16 cellular contexts compared by ENCODE assay signal in the genomic region with DNA sequence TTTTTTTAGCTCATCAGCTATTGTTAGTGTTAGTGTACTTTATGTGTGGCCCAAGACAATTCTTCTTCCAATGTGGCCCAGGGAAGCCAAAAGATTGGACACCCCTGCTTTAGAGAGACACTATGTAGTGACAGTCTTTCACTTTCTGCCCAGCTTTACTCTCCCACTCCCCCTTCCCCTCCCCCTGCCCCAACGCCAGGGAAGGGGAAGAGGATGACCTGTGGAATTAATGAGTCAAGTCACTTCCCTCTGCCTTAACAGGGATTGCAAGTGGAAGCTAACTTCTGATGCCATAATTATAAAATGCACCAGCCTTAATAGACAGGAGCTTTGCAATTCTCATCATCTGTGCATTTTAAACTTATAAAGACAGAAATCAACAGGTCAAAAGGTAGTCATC. TPM values are rescaled to one million over a fixed set of nuclear protein-coding genes. Genes with fewer than 3 reads are reported as not detected.
DNase-seq lines count a peak whose midpoint lies in the region; ATAC-seq and TF ChIP-seq lines count a peak whose summit lies in the region.
"Had no signal": no experiment of that assay in that cellular context is flagged by ENCODE, and none has a peak within 500 bp of the region (broad histone marks: within the 10 kb centered on the region; RNA-seq: fewer than 3 reads in every experiment).

No MANE protein-coding gene starts in this region.

- CTCF ChIA-PET in CD4-positive, alpha-beta T cell (lab: Charles Lee), result no interaction called here

- WGBS in GM23248 (ENCODE audit: low coverage in 1 of 2, low lambda C conversion rate in 2 of 2, missing lambda C conversion rate in 2 of 2), 2 experiments, result 26 to 33% methylated on average over 1 of the region's 1 CpG

- H3K27me3 Mint-ChIP-seq in CD4-positive, alpha-beta T cell, result no peaks in the 10 kb centered on the region
- no peaks in the 10 kb centered on the region for H3K27me3 Mint-ChIP-seq in nephron (ENCODE audit: low read depth)

- H3K79me2 ChIP-seq in GM23248 (ENCODE audit: insufficient read depth), result peaks cover 25% of the 10 kb centered on the region

- no peak for TF ChIP-seq CTCF in CD4-positive, alpha-beta T cell (IDR thresholded peaks at IDR 0.05)
- TF ChIP-seq CTCF in nephron (IDR thresholded peaks at IDR 0.05; ENCODE audit: unreplicated experiment in 3 of 3), result no peak

- H3K4me1 Mint-ChIP-seq in CD4-positive, alpha-beta T cell (ENCODE audit: low read depth), result peaks cover 25% of the 10 kb centered on the region
- peaks cover 19% of the 10 kb centered on the region for H3K4me1 Mint-ChIP-seq in nephron

- POLR2A ChIA-PET in CD4-positive, alpha-beta T cell (lab: Charles Lee), result interaction anchor here (0.9 kb wide), 1 partner anchor 25 kb away, joined by 3 read pairs; no protein-coding TSS in a partner anchor

- peaks cover 59% of the 10 kb centered on the region for H3K36me3 Mint-ChIP-seq in CD4-positive, alpha-beta T cell (ENCODE audit: low read depth)
- H3K36me3 Mint-ChIP-seq in nephron (ENCODE audit: low read depth), result peaks cover 38% of the 10 kb centered on the region

- intact Hi-C loops in CD4-positive, alpha-beta T cell (cut with DNase I, micrococcal nuclease), result no loop called here

- H3K27ac ChIP-seq in CD4-positive, alpha-beta T cell (ENCODE audit: low read depth, low read length), result no peak overlapping the region
- no peak overlapping the region for H3K27ac ChIP-seq in GM23248
- H3K27ac ChIP-seq: suprapubic skin had no signal

- no peak overlapping the region for H2AFZ ChIP-seq in GM23248

- H3K4me2 ChIP-seq in GM23248 (ENCODE audit: unreplicated experiment), result no peak overlapping the region

- H3K36me3 ChIP-seq in GM23248 (ENCODE audit: low read depth), result no peaks in the 10 kb centered on the region
- H3K36me3 ChIP-seq: esophagus muscularis mucosa, suprapubic skin had no signal

- peaks cover 4% of the 10 kb centered on the region; the same call in 1 of the 2 replicates for H3F3A ChIP-seq in GM23248 (ENCODE audit: insufficient read depth)

- H4K20me1 ChIP-seq in GM23248 (ENCODE audit: insufficient read depth), result no peaks in the 10 kb centered on the region

- H3K4me3 ChIP-seq in GM23248, result no peak overlapping the region

- peaks cover 33% of the 10 kb centered on the region for H3K9me3 ChIP-seq in CD4-positive, alpha-beta T cell (ENCODE audit: control insufficient read depth, low read length)
- H3K9me3 ChIP-seq in GM23248 (ENCODE audit: low read depth), result no peaks in the 10 kb centered on the region
- H3K9me3 ChIP-seq: esophagus muscularis mucosa, suprapubic skin had no signal

- in situ Hi-C loops in GM23248 (cut with MboI), result no loop called here

- no peaks in the 10 kb centered on the region for H3K9me2 ChIP-seq in GM23248 (ENCODE audit: insufficient read depth)

- H3K27me3 ChIP-seq in CD4-positive, alpha-beta T cell (ENCODE audit: control insufficient read depth, insufficient read depth, low read length), result no peaks in the 10 kb centered on the region
- H3K27me3 ChIP-seq in GM23248 (replicated peaks; ENCODE audit: insufficient read depth), result no peaks in the 10 kb centered on the region
- H3K27me3 ChIP-seq: esophagus muscularis mucosa, suprapubic skin had no signal

- H3K9ac ChIP-seq in GM23248, result no peak overlapping the region

- peak overlapping the region; percentile 1 for H3K27ac Mint-ChIP-seq in CD4-positive, alpha-beta T cell
- peak overlapping the region in 1 of 3 experiments; percentile 16 for H3K27ac Mint-ChIP-seq in nephron
- H3K27ac Mint-ChIP-seq: activated CD4-positive, alpha-beta T cell treated with anti-CD3 and anti-CD28 coated beads, Interleukin-2, amount 10 ng/mL, durations not matched to agents 7 days and 5 days; activated T-cell treated with anti-CD3 and anti-CD28 coated beads, Interleukin-2, amount 50 U/mL, for 24 hours had no signal

- H3K4me3 Mint-ChIP-seq in CD4-positive, alpha-beta T cell, result peak overlapping the region; percentile 88
- H3K4me3 Mint-ChIP-seq in nephron, result peak overlapping the region; percentile 85 to 94 (median 89)
- H3K4me3 Mint-ChIP-seq: activated T-cell treated with anti-CD3 and anti-CD28 coated beads, Interleukin-2, amount 50 U/mL, for 24 hours had no signal

- no peak for ATAC-seq in CD4-positive, alpha-beta T cell (ENCODE audit: poor library complexity)
- ATAC-seq in GM19324 (IDR thresholded peaks at IDR 0.05; ENCODE audit: low FRiP score, unreplicated experiment) (no peak), GM21367 (IDR thresholded peaks at IDR 0.05; ENCODE audit: unreplicated experiment) (no peak)

- peaks cover 11% of the 10 kb centered on the region for H3K9me3 Mint-ChIP-seq in CD4-positive, alpha-beta T cell
- peaks cover 7% of the 10 kb centered on the region for H3K9me3 Mint-ChIP-seq in nephron

- 0 out of 2 replicates have a peak, but pooled peaks cover 13% of the 10 kb centered on the region for H3K4me1 ChIP-seq in GM23248 (ENCODE audit: insufficient read depth)

- DNase-seq in CD4-positive, alpha-beta T cell, result no peak
- peak; percentile 35 for DNase-seq in GM23248
- DNase-seq in dermis blood vessel endothelial cell, result peak; percentile 27
- no peak for DNase-seq in NOMO-1 (lab: John Stamatoyannopoulos, UW; ENCODE audit: unreplicated experiment in 2 of 2)
- no peak for DNase-seq in activated gamma-delta T cell treated with Interleukin-2 at 50 U/mL for 16 hours
- DNase-seq: activated CD4-positive, alpha-beta T cell treated with anti-CD3 and anti-CD28 coated beads, Interleukin-2, amount 10 ng/mL, durations not matched to agents 7 days and 5 days; activated T-cell treated with anti-CD3 and anti-CD28 coated beads, Interleukin-2, amount 50 U/mL, for 24 hours; amniotic stem cell; cortex of kidney; NCI-H1105 treated with DMSO at 0.1 percent for 48 hours; SHP77 had no signal

RNA-seq across cellular contexts. Expression of gene ZNF415, which starts 1.6 kb away (rescaled TPM):
- 1 to 10 TPM; 1.2 to 1.7 TPM for total RNA-seq in CD4-positive, alpha-beta T cell
- 9.4 and 18.7 TPM in 2 replicates for total RNA-seq in GM23248 (2014; rRNA removed; shearing (Covaris generic))
- 7.9 and 8.9 TPM in 2 replicates for polyA plus RNA-seq in GM23248 (2016; fragmentation: Nextera tagmentation; extraction: Ambion mirVana)
- total RNA-seq in dermis blood vessel endothelial cell, result 1.6 and 1.9 TPM in 2 replicates

RNA-seq across cellular contexts. Expression of gene ZNF347, which starts 27.8 kb away (rescaled TPM):
- 1 to 10 TPM; 3.8 to 3.9 TPM for total RNA-seq in CD4-positive, alpha-beta T cell
- total RNA-seq in GM23248 (2014; rRNA removed; shearing (Covaris generic)), result 4.6 and 7.3 TPM in 2 replicates
- polyA plus RNA-seq in GM23248 (2016; fragmentation: Nextera tagmentation; extraction: Ambion mirVana), result 2.7 and 3.2 TPM in 2 replicates
- 7.5 and 8.3 TPM in 2 replicates for total RNA-seq in dermis blood vessel endothelial cell

RNA-seq across cellular contexts. Expression of gene ZNF160, which starts 27.9 kb away (rescaled TPM):
- total RNA-seq in CD4-positive, alpha-beta T cell, result 10 to 100 TPM; 42.1 to 45.5 TPM
- total RNA-seq in GM23248 (2014; rRNA removed; shearing (Covaris generic)), result 20.2 and 23.0 TPM in 2 replicates
- 18.2 and 20.6 TPM in 2 replicates for polyA plus RNA-seq in GM23248 (2016; fragmentation: Nextera tagmentation; extraction: Ambion mirVana)
- 25.5 and 29.3 TPM in 2 replicates for total RNA-seq in dermis blood vessel endothelial cell

Comparison
In these comparisons a context has a peak if more than half of its experiments do, and no peak if none do; other contexts are left out.
1. DNase-seq: peak in GM23248 (single experiment) and dermis blood vessel endothelial cell (single experiment); none in CD4-positive, alpha-beta T cell (0 of 10), NOMO-1 (0 of 2) and activated gamma-delta T cell treated with Interleukin-2 at 50 U/mL for 16 hours (single experiment).